28 cellular contexts compared by ENCODE assay signal in the genomic region with DNA sequence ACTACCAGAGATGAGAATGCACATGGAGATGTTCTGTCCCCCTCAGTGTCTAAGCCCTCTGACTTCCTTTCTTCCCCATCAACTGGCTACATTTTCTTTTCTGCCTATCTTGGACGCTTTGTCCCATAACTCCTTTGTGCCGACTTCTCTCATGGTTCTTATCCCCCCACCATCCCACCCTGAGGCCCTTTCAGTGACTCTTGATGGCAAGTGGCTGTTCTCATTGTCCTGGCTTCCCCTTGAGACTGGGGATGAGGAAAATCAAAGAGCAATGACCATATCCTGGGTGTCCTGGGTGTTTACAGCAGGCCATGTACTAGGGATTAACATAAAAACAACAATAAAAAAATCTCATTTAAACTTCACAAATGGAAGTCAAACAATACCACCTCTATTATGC.
"Had no signal": no experiment of that assay in that cellular context is flagged by ENCODE, and none has a peak within 500 bp of the region (broad histone marks: within the 10 kb centered on the region; RNA-seq: fewer than 3 reads in every experiment).

No MANE protein-coding gene starts in this region.

- H3K9me3 Mint-ChIP-seq: naive thymus-derived CD4-positive, alpha-beta T cell; nephron; neural crest cell; stimulated activated effector memory CD8-positive, alpha-beta T cell treated with anti-CD3 and anti-CD28 coated beads, Interleukin-12 subunit alpha, Interleukin-12 subunit beta, amount 100 ng/mL, for 72 hours; stimulated activated naive B cell treated with anti-CD40 and anti-IgM and Interleukin-4, amounts not matched to agents 10 μg/mL and 1 μg/mL and 100 μg/mL, for 72 hours; stimulated activated naive CD8-positive, alpha-beta T cell treated with anti-CD3 and anti-CD28 coated beads, Interleukin-15, Interleukin-2, amounts not matched to agents 100 ng/mL and 50 ng/mL, for 24 hours; type B pancreatic cell had no signal

- H3K27ac ChIP-seq: ovary, parathyroid adenoma, psoas muscle, right lobe of liver, sigmoid colon, thoracic aorta, thyroid gland, upper lobe of right lung, uterus had no signal

- H3K27me3 ChIP-seq: ovary, right lobe of liver, sigmoid colon, stomach, thyroid gland, transverse colon, upper lobe of right lung, uterus had no signal

- H3K36me3 Mint-ChIP-seq: type B pancreatic cell had no signal

- H3K27ac Mint-ChIP-seq: nephron; progenitor cell of endocrine pancreas; stimulated activated naive B cell treated with anti-CD40 and anti-IgM and Interleukin-4, amounts not matched to agents 10 μg/mL and 1 μg/mL and 100 μg/mL, for 72 hours; stimulated activated naive CD8-positive, alpha-beta T cell treated with anti-CD3 and anti-CD28 coated beads, Interleukin-15, Interleukin-2, amounts not matched to agents 100 ng/mL and 50 ng/mL, for 24 hours; type B pancreatic cell had no signal

- H3K4me3 ChIP-seq: ovary, psoas muscle, right lobe of liver, sigmoid colon, stomach, thoracic aorta, thyroid gland, transverse colon, upper lobe of right lung, uterus had no signal

- H3K27me3 Mint-ChIP-seq: naive thymus-derived CD4-positive, alpha-beta T cell; progenitor cell of endocrine pancreas; stimulated activated naive B cell treated with anti-CD40 and anti-IgM and Interleukin-4, amounts not matched to agents 10 μg/mL and 1 μg/mL and 100 μg/mL, for 72 hours; stimulated activated naive CD8-positive, alpha-beta T cell treated with anti-CD3 and anti-CD28 coated beads, Interleukin-15, Interleukin-2, amounts not matched to agents 100 ng/mL and 50 ng/mL, for 24 hours had no signal

- H3K4me3 Mint-ChIP-seq: naive thymus-derived CD4-positive, alpha-beta T cell; nephron; neural crest cell; stimulated activated effector memory CD8-positive, alpha-beta T cell treated with anti-CD3 and anti-CD28 coated beads, Interleukin-12 subunit alpha, Interleukin-12 subunit beta, amount 100 ng/mL, for 72 hours; stimulated activated naive B cell treated with anti-CD40 and anti-IgM and Interleukin-4, amounts not matched to agents 10 μg/mL and 1 μg/mL and 100 μg/mL, for 72 hours; stimulated activated naive CD8-positive, alpha-beta T cell treated with anti-CD3 and anti-CD28 coated beads, Interleukin-15, Interleukin-2, amounts not matched to agents 100 ng/mL and 50 ng/mL, for 24 hours; type B pancreatic cell had no signal

- H3K9me3 ChIP-seq: ovary, psoas muscle, right lobe of liver, sigmoid colon, stomach, thoracic aorta, thyroid gland, transverse colon, upper lobe of right lung, uterus had no signal

- DNase-seq: naive thymus-derived CD4-positive, alpha-beta T cell; occipital lobe; ovary; posterior cingulate gyrus; psoas muscle; right cardiac atrium; right lobe of liver; sigmoid colon; small intestine; stimulated activated CD4-positive, alpha-beta T cell treated with anti-CD3 and anti-CD28 coated beads, Interleukin-15, amount 100 ng/mL, for 24 hours; stimulated activated CD4-positive, alpha-beta T cell treated with anti-CD3 and anti-CD28 coated beads, Interleukin-2, amount 100 ng/mL, for 24 hours; stimulated activated CD4-positive, alpha-beta T cell treated with anti-CD3 and anti-CD28 coated beads, Interleukin-2, amount 100 ng/mL, for 48 hours; stimulated activated CD4-positive, alpha-beta T cell treated with anti-CD3 and anti-CD28 coated beads, Interleukin-4, amount 100 ng/mL, for 24 hours; stimulated activated naive B cell treated with anti-CD40 and anti-IgM and Interleukin-4, amounts not matched to agents 10 μg/mL and 1 μg/mL and 100 μg/mL, for 72 hours; stimulated activated naive CD4-positive, alpha-beta T cell treated with Interleukin-2 at 50 U/mL for 16 hours; stomach; thyroid gland; transverse colon; upper lobe of right lung; uterus had no signal

- H3K36me3 ChIP-seq: ovary, right lobe of liver, sigmoid colon, stomach, thoracic aorta, thyroid gland, transverse colon, upper lobe of right lung, uterus had no signal

- H2AFZ ChIP-seq: parathyroid adenoma had no signal

- H3K4me1 ChIP-seq: parathyroid adenoma, psoas muscle, right lobe of liver, sigmoid colon, uterus had no signal

- H3K79me2 ChIP-seq: parathyroid adenoma had no signal

- H3K9ac ChIP-seq: parathyroid adenoma had no signal

- H3K4me1 Mint-ChIP-seq: nephron had no signal
